ENCODE assay signal across 18 cellular contexts in the genomic region with DNA sequence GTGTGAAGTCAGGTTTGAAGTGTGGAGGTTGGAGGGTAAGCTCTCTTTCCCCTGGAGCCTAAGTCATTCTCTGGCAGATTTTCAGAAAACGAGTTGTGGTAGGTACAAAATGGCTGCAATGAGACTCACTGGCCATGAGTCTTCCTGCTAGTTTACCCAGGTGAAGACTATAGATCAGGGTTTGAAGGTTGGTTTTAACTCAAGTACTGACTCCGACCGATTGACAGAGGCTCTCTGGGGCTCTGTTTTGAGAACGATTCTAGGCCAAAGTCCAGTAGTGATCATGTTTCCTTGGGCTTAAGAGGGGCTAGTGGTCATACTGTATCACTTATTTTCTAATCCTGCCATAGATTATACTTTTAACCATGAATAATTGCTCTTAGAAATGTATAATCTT.
"Had no signal": no experiment of that assay in that cellular context is flagged by ENCODE, and none has a peak within 500 bp of the region (broad histone marks: within the 10 kb centered on the region; RNA-seq: fewer than 3 reads in every experiment).

No MANE protein-coding gene starts in this region.

- H3K27ac ChIP-seq: coronary artery, foreskin keratinocyte, hepatocyte, pancreas had no signal

- H3K36me3 Mint-ChIP-seq: naive B cell had no signal

- H3K4me3 ChIP-seq: coronary artery, hepatocyte, lung, pancreas, stomach had no signal

- H3K9me3 Mint-ChIP-seq: endodermal cell had no signal

- H3K4me1 ChIP-seq: foreskin keratinocyte, pancreas had no signal

- H3K4me3 Mint-ChIP-seq: endodermal cell, naive B cell had no signal

- H3K9me3 ChIP-seq: pancreas, stomach had no signal

- H3K36me3 ChIP-seq: pancreas, stomach had no signal

- H2AFZ ChIP-seq: hepatocyte had no signal

- H3K27me3 ChIP-seq: foreskin keratinocyte, hepatocyte, pancreas, stomach had no signal

- DNase-seq: effector CD4-positive, alpha-beta T cell; erythroblast; foreskin keratinocyte; kidney; left cardiac atrium; left ventricle myocardium superior; naive B cell; occipital lobe; pancreas; stimulated activated naive CD4-positive, alpha-beta T cell; stomach; trophoblast cell had no signal

- ATAC-seq: foreskin keratinocyte, pancreas, sciatic nerve had no signal

- H3K4me1 Mint-ChIP-seq: naive B cell had no signal

- H3K79me2 ChIP-seq: hepatocyte had no signal

- H3K27me3 Mint-ChIP-seq: progenitor cell of endocrine pancreas had no signal

- H3K27ac Mint-ChIP-seq: endodermal cell, naive B cell, progenitor cell of endocrine pancreas had no signal
